ENCODE assay signal across 15 cellular contexts in the genomic region with DNA sequence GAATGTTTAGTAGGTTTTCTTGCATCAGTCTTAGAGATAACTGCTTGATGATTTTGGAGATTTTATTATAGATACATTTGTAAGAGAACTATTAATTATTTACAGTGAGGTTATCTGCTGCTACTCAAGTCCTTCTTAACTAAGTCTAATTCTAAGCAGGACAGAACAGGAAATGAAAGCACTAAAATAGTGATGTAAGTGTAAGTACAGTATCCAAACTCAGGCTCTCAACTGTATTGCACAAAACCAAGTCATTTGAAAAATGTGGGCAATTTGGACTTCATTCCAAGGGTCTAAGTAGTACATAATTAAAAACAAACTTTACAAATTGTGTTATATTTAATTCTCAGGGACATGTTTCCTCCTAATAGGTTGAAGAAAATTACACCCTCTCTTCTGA.
A peak's percentile ranks its signal among the peaks of the same experiment; 100 is the strongest.
DNase-seq lines count a peak whose midpoint lies in the region; ATAC-seq and TF ChIP-seq lines count a peak whose summit lies in the region.
"Had no signal": no experiment of that assay in that cellular context is flagged by ENCODE, and none has a peak within 500 bp of the region (broad histone marks: within the 10 kb centered on the region; RNA-seq: fewer than 3 reads in every experiment).

No MANE protein-coding gene starts in this region.

- H3K4me3 Mint-ChIP-seq in activated naive CD8-positive, alpha-beta T cell treated with anti-CD3 and anti-CD28 coated beads for 36 hours: no peak overlapping the region
- H3K4me3 Mint-ChIP-seq: activated naive CD8-positive, alpha-beta T cell; CD4-positive, alpha-beta T cell; naive thymus-derived CD4-positive, alpha-beta T cell; stimulated activated naive B cell treated with anti-CD40 and anti-IgM and Interleukin-4, amounts not matched to agents 10 μg/mL and 1 μg/mL and 100 μg/mL, for 72 hours had no signal

- DNase-seq in NAMALWA (ENCODE audit: low spot score): peak; percentile 54
- DNase-seq in LoVo (ENCODE audit: low spot score): no peak
- no peak for DNase-seq in foreskin keratinocyte
- DNase-seq in left lobe of liver (ENCODE audit: low spot score): no peak
- no peak for DNase-seq in activated naive CD8-positive, alpha-beta T cell treated with anti-CD3 and anti-CD28 coated beads for 36 hours
- DNase-seq: activated CD4-positive, alpha-beta T cell treated with anti-CD3 and anti-CD28 coated beads for 4 hours; CD4-positive, alpha-beta T cell; effector CD8-positive, alpha-beta T cell; naive thymus-derived CD4-positive, alpha-beta T cell; stimulated activated naive B cell treated with anti-CD40 and anti-IgM and Interleukin-4, amounts not matched to agents 10 μg/mL and 1 μg/mL and 100 μg/mL, for 72 hours had no signal

- peaks cover 5% of the 10 kb centered on the region for H3K27me3 Mint-ChIP-seq in activated naive CD8-positive, alpha-beta T cell treated with anti-CD3 and anti-CD28 coated beads for 36 hours
- H3K27me3 Mint-ChIP-seq: CD4-positive, alpha-beta T cell had no signal

- no peaks in the 10 kb centered on the region for H3K36me3 Mint-ChIP-seq in activated naive CD8-positive, alpha-beta T cell treated with anti-CD3 and anti-CD28 coated beads for 36 hours
- H3K36me3 Mint-ChIP-seq: activated naive CD8-positive, alpha-beta T cell; naive thymus-derived CD4-positive, alpha-beta T cell; stimulated activated naive B cell treated with anti-CD40 and anti-IgM and Interleukin-4, amounts not matched to agents 10 μg/mL and 1 μg/mL and 100 μg/mL, for 72 hours had no signal

- no peak overlapping the region for H3K27ac Mint-ChIP-seq in activated naive CD8-positive, alpha-beta T cell treated with anti-CD3 and anti-CD28 coated beads for 36 hours
- H3K27ac Mint-ChIP-seq: activated naive CD8-positive, alpha-beta T cell; CD4-positive, alpha-beta T cell; naive thymus-derived CD4-positive, alpha-beta T cell; stimulated activated naive B cell treated with anti-CD40 and anti-IgM and Interleukin-4, amounts not matched to agents 10 μg/mL and 1 μg/mL and 100 μg/mL, for 72 hours had no signal

- TF ChIP-seq CTCF in foreskin keratinocyte (conservative IDR thresholded peaks at IDR 0.05): no peak

- no peak overlapping the region for H3K27ac ChIP-seq in foreskin keratinocyte
- H3K27ac ChIP-seq: HL-60 had no signal

- no peaks in the 10 kb centered on the region for H3K4me1 Mint-ChIP-seq in activated naive CD8-positive, alpha-beta T cell treated with anti-CD3 and anti-CD28 coated beads for 36 hours
- H3K4me1 Mint-ChIP-seq: naive thymus-derived CD4-positive, alpha-beta T cell; stimulated activated naive B cell treated with anti-CD40 and anti-IgM and Interleukin-4, amounts not matched to agents 10 μg/mL and 1 μg/mL and 100 μg/mL, for 72 hours had no signal

- ATAC-seq in GM18499 (IDR thresholded peaks at IDR 0.05; ENCODE audit: insufficient read depth, unreplicated experiment) (peak; percentile 65), GM19395 (IDR thresholded peaks at IDR 0.05; ENCODE audit: unreplicated experiment) (peak; percentile 94), HG02938 (IDR thresholded peaks at IDR 0.05; ENCODE audit: unreplicated experiment) (peak; percentile 96), foreskin keratinocyte (no peak), left lobe of liver (no peak)
- ATAC-seq: naive thymus-derived CD4-positive, alpha-beta T cell; stimulated activated naive B cell treated with anti-CD40 and anti-IgM and Interleukin-4, amounts not matched to agents 10 μg/mL and 1 μg/mL and 100 μg/mL, for 72 hours had no signal

- H3K27me3 ChIP-seq in foreskin keratinocyte: no peaks in the 10 kb centered on the region

- H3K4me1 ChIP-seq in foreskin keratinocyte: no peaks in the 10 kb centered on the region

- no peaks in the 10 kb centered on the region for H3K9me3 Mint-ChIP-seq in activated naive CD8-positive, alpha-beta T cell treated with anti-CD3 and anti-CD28 coated beads for 36 hours
- H3K9me3 Mint-ChIP-seq: CD4-positive, alpha-beta T cell; stimulated activated naive B cell treated with anti-CD40 and anti-IgM and Interleukin-4, amounts not matched to agents 10 μg/mL and 1 μg/mL and 100 μg/mL, for 72 hours had no signal

Comparison
In these comparisons a context has a peak if more than half of its experiments do, and no peak if none do; other contexts are left out.
1. ATAC-seq: peak in GM18499 (single experiment), GM19395 (single experiment) and HG02938 (single experiment); none in foreskin keratinocyte (single experiment) and left lobe of liver (single experiment).